In genomic region chr14:26851793-26852192, GRCh38 we compare ENCODE assay signal across 26 cellular contexts.
"Had no signal": no experiment of that assay in that cellular context is flagged by ENCODE, and none has a peak within 500 bp of the region (broad histone marks: within the 10 kb centered on the region; RNA-seq: fewer than 3 reads in every experiment).

No MANE protein-coding gene starts in this region.

- H3K27ac ChIP-seq: neural progenitor cell, ovary, parathyroid adenoma, psoas muscle, skin epidermis, spleen, suprapubic skin, testis, tibial artery, transverse colon, upper lobe of right lung, uterus had no signal

- H3K27me3 ChIP-seq: neural progenitor cell, ovary, spleen, suprapubic skin, testis, tibial artery, transverse colon, upper lobe of right lung, uterus had no signal

- H3K36me3 ChIP-seq: neural progenitor cell, ovary, spleen, suprapubic skin, tibial artery, transverse colon, upper lobe of right lung, uterus had no signal

- H3K9me3 ChIP-seq: ovary, psoas muscle, suprapubic skin, testis, tibial artery, transverse colon, upper lobe of right lung, uterus had no signal

- H2AFZ ChIP-seq: neural progenitor cell, parathyroid adenoma had no signal

- DNase-seq: natural killer cell; occipital lobe; ovary; posterior cingulate gyrus; psoas muscle; right cardiac atrium; spleen; stimulated activated CD4-positive, alpha-beta T cell treated with anti-CD3 and anti-CD28 coated beads, Interleukin-12 subunit alpha, Interleukin-12 subunit beta, amount 100 ng/mL, for 4 hours; stimulated activated CD4-positive, alpha-beta T cell treated with anti-CD3 and anti-CD28 coated beads, Interleukin-1b, Interleukin-23, amount 100 ng/mL, for 48 hours; stimulated activated CD4-positive, alpha-beta T cell treated with anti-CD3 and anti-CD28 coated beads, Interleukin-4, amount 100 ng/mL, for 1 hour; stimulated activated CD4-positive, alpha-beta T cell treated with anti-CD3 and anti-CD28 coated beads, Interleukin-4, amount 100 ng/mL, for 4 hours; stimulated activated CD8-positive, alpha-beta memory T cell treated with anti-CD3 and anti-CD28 coated beads, Interleukin-4, amount 100 ng/mL, for 48 hours; stimulated activated naive CD4-positive, alpha-beta T cell; stimulated activated naive CD8-positive, alpha-beta T cell treated with anti-CD3 and anti-CD28 coated beads, Interleukin-15, amount 100 ng/mL, for 72 hours; stimulated activated naive CD8-positive, alpha-beta T cell treated with anti-CD3 and anti-CD28 coated beads, Interleukin-15, Interleukin-2, amounts not matched to agents 100 U/mL and 50 U/mL, for 24 hours; substantia nigra; testis; tibial artery; transverse colon; upper lobe of right lung; uterus had no signal

- H3K79me2 ChIP-seq: parathyroid adenoma had no signal

- H3K9ac ChIP-seq: neural progenitor cell, parathyroid adenoma had no signal

- H3K4me1 ChIP-seq: neural progenitor cell, parathyroid adenoma, psoas muscle, spleen, testis, tibial artery, transverse colon, upper lobe of right lung, uterus had no signal

- H3K4me3 ChIP-seq: neural progenitor cell, ovary, psoas muscle, skin epidermis, smooth muscle cell, spleen, suprapubic skin, testis, tibial artery, transverse colon, upper lobe of right lung, uterus had no signal

- H3K4me2 ChIP-seq: neural progenitor cell, smooth muscle cell had no signal
